ENCODE assay signal across 8 cellular contexts in the genomic region with DNA sequence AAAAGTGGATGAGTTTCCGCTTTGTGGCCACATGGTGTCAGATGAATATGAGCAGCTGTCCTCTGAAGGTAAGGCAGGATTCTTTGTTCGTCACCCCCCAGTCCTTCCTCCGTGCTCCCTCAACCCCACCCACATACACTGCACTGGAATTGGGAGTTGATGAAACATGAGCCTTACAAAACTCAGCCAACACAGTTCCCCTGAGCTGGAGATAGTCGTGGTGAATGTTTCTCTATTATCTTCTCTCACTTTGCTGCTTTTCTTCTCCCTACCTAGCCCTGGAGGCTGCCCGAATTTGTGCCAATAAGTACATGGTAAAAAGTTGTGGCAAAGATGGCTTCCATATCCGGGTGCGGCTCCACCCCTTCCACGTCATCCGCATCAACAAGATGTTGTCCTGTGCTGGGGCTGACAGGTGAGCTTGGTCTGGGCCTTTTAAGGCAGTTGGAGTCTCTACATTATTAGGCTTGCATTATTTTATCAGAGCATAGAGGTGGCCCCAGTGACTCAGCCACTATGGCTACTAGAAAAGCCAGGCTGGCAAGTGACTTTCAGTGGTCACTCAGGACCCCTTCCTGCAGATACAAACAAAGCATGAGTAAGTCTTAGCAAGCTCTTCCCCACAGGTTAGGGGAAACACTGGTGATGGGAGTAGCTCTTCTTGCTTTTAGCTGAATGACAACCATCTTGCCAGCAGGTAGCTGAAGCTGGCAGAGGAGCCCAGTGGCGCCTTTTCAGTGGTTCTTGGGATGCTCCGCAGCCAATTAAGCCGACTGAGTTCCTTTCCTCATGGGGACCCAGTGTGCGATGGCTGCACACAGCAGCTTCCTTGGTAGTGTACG. TPM values are rescaled to one million over a fixed set of nuclear protein-coding genes. Genes with fewer than 3 reads are reported as not detected.
A peak's percentile ranks its signal among the peaks of the same experiment; 100 is the strongest.
DNase-seq lines count a peak whose midpoint lies in the region; ATAC-seq and TF ChIP-seq lines count a peak whose summit lies in the region.

No MANE protein-coding gene starts in this region.

- H3K27me3 Mint-ChIP-seq in MCF 10A (ENCODE audit: insufficient read depth, unreplicated experiment), result no peaks in the 10 kb centered on the region

- no peak for ATAC-seq in HG03025 (IDR thresholded peaks at IDR 0.05; ENCODE audit: low FRiP score, unreplicated experiment)
- no peak for ATAC-seq in mucosa of descending colon

- peak overlapping the region; percentile 97 for H3K27ac Mint-ChIP-seq in MCF 10A (ENCODE audit: low read depth, unreplicated experiment)

- peak overlapping the region; percentile 92 for H3K4me3 Mint-ChIP-seq in MCF 10A (ENCODE audit: unreplicated experiment)

- intact Hi-C loops in MCF 10A (cut with micrococcal nuclease) (loop anchor here (5.0 kb wide), 1 partner anchor 133 kb away; no protein-coding TSS in a partner anchor), mucosa of descending colon (cut with DNase I, micrococcal nuclease) (no loop called here)

- H3K36me3 ChIP-seq in mucosa of stomach (ENCODE audit: control insufficient read depth, insufficient read depth, low read length), result peaks cover 10% of the 10 kb centered on the region
- no peaks in the 10 kb centered on the region for H3K36me3 ChIP-seq in mucosa of descending colon (ENCODE audit: low read depth)

- peaks cover 6% of the 10 kb centered on the region for H3K4me1 ChIP-seq in mucosa of stomach (ENCODE audit: control insufficient read depth, insufficient read depth, low read length)
- H3K4me1 ChIP-seq in mucosa of descending colon (ENCODE audit: low read depth), result peaks cover 4% of the 10 kb centered on the region

- no TSS peak for BruUV-seq in MCF 10A (replicated peaks; lab: Mats Ljungman, UMichigan)

- TF ChIP-seq CTCF in AG10803 (conservative IDR thresholded peaks at IDR 0.05; ENCODE audit: low read length), result no peak; the same call in 1 of the 2 replicates
- TF ChIP-seq CTCF in MCF 10A (IDR thresholded peaks at IDR 0.05; ENCODE audit: unreplicated experiment), result no peak
- TF ChIP-seq CTCF in mucosa of descending colon (IDR thresholded peaks at IDR 0.05), result no peak

- peak overlapping the region; percentile 87 for H3K4me3 ChIP-seq in AG10803 (ENCODE audit: low read length)
- H3K4me3 ChIP-seq in mucosa of stomach (ENCODE audit: low read length), result peak overlapping the region; percentile 84
- H3K4me3 ChIP-seq in mucosa of descending colon, result no peak overlapping the region

- CTCF ChIA-PET in MCF 10A (lab: Yijun Ruan, JAX), result interaction anchor here (0.7 to 1.6 kb wide), 6 partner anchors 11 to 83 kb away, joined by 3 to 7 read pairs (median 4); partner anchors contain the start of gene FAM50A

- DNase-seq in AG10803 (ENCODE audit: low read depth) (no peak), LHCN-M2 (ENCODE audit: low read depth) (peak; percentile 38), MCF 10A (ENCODE audit: unreplicated experiment) (peak; percentile 9), NCI-H748 treated with DMSO at 0.1 percent for 48 hours (lab: John Stamatoyannopoulos, UW) (no peak), mucosa of descending colon (no peak), D341Med (ENCODE audit: low spot score) (no peak)

- H3K4me1 Mint-ChIP-seq in MCF 10A (ENCODE audit: insufficient read depth, unreplicated experiment), result peaks cover 5% of the 10 kb centered on the region

- peak overlapping the region; percentile 97 for H3K9ac ChIP-seq in mucosa of stomach (ENCODE audit: low read length)

- H3K9me3 Mint-ChIP-seq in MCF 10A (ENCODE audit: unreplicated experiment), result no peaks in the 10 kb centered on the region

- H3K9me3 ChIP-seq in mucosa of stomach (ENCODE audit: control insufficient read depth, low read length) (no peaks in the 10 kb centered on the region), mucosa of descending colon (no peaks in the 10 kb centered on the region)

- no peaks in the 10 kb centered on the region for H3K27me3 ChIP-seq in mucosa of stomach (ENCODE audit: control insufficient read depth, insufficient read depth, low read length)

- POLR2A ChIA-PET in MCF 10A (lab: Yijun Ruan, JAX), result interaction anchor here (0.7 to 4.7 kb wide), 13 partner anchors 10 to 142 kb away, joined by 3 to 100 read pairs (median 6); partner anchors contain the start of genes ATP6AP1, DNASE1L1, FLNA and SLC10A3

- H3K36me3 Mint-ChIP-seq in MCF 10A (ENCODE audit: insufficient read depth, unreplicated experiment), result peaks cover 51% of the 10 kb centered on the region

RNA-seq across cellular contexts. Expression of gene RPL10, which starts 1.6 kb away (rescaled TPM):
- 2,668 and 4,535 TPM in 2 replicates for total RNA-seq in LHCN-M2 (2014; rRNA removed)
- 3,666 TPM for polyA plus RNA-seq in LHCN-M2 (2012)
- total RNA-seq in MCF 10A (2022), result 3,490 and 3,785 TPM in 2 replicates
- total RNA-seq in mucosa of descending colon, result 1,000 to 10,000 TPM; 2,179 to 2,606 (median 2,424) TPM

RNA-seq across cellular contexts. Expression of gene DNASE1L1, which starts 9.3 kb away (rescaled TPM):
- total RNA-seq in LHCN-M2 (2014; rRNA removed) (96.6 and 104 TPM in 2 replicates), MCF 10A (2022) (20.5 and 21.2 TPM in 2 replicates), mucosa of descending colon (10 to 100 TPM; 18.1 to 30.8 (median 25.6) TPM)
- polyA plus RNA-seq in LHCN-M2 (2012), result 91.3 TPM

RNA-seq across cellular contexts. Expression of gene TAFAZZIN, which starts 11.6 kb away (rescaled TPM):
- total RNA-seq in LHCN-M2 (2014; rRNA removed) (28.2 and 159 TPM in 2 replicates), MCF 10A (2022) (48.0 and 59.1 TPM in 2 replicates), mucosa of descending colon (10 to 100 TPM; 38.2 to 44.7 (median 43.2) TPM)
- polyA plus RNA-seq in LHCN-M2 (2012), result 15.1 TPM

RNA-seq across cellular contexts. Expression of gene EMD, which starts 20.7 kb away (rescaled TPM):
- total RNA-seq in LHCN-M2 (2014; rRNA removed), result 67.0 and 77.3 TPM in 2 replicates
- polyA plus RNA-seq in LHCN-M2 (2012), result 123 TPM
- 94.5 and 107 TPM in 2 replicates for total RNA-seq in MCF 10A (2022)
- total RNA-seq in mucosa of descending colon, result 10 to 100 TPM; 32.3 to 73.0 (median 41.0) TPM

RNA-seq across cellular contexts. Expression of gene FLNA, which starts 25.3 kb away (rescaled TPM):
- total RNA-seq in LHCN-M2 (2014; rRNA removed), result 1,374 and 1,654 TPM in 2 replicates
- 2,189 TPM for polyA plus RNA-seq in LHCN-M2 (2012)
- total RNA-seq in MCF 10A (2022), result 1,218 and 1,231 TPM in 2 replicates
- total RNA-seq in mucosa of descending colon, result 1,000 to 10,000 TPM in 1 of 3 donors, 100 to 1,000 TPM in 2; 164 to 4,590 (median 513) TPM

Comparison
In these comparisons a context has a peak if more than half of its experiments do, and no peak if none do; other contexts are left out.
1. DNase-seq: peak in LHCN-M2 (single experiment) and MCF 10A (single experiment); none in AG10803 (single experiment), NCI-H748 treated with DMSO at 0.1 percent for 48 hours (single experiment), mucosa of descending colon (0 of 3) and D341Med (single experiment).